Comparison of ENCODE assay signal across 1 cellular context in the genomic region with DNA sequence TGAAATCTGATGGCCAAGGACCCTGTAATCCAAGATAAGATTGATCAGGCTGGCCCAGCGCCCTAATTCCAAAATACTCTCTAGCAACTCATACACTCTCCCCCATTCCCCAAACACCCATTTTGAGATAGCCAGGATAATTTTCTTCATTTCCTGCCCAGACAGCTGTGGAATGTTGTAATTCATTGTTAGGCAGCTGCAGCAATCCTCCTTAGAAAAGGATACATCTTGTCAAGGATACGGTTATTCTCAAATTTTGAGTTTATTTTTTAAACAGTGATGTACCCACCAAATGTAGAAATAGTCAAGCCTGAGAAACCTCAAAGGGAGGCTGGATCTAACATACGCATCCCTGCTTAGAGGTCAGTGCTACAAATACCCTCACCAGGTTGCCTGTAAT.
TF ChIP-seq lines count a peak whose summit lies in the region.

No MANE protein-coding gene starts in this region.

TF ChIP-seq in GM23338, 12 proteins besides CTCF, POLR2A, EP300 and RAD21 (continued from another document):
- TF ChIP-seq, protein P1, sequence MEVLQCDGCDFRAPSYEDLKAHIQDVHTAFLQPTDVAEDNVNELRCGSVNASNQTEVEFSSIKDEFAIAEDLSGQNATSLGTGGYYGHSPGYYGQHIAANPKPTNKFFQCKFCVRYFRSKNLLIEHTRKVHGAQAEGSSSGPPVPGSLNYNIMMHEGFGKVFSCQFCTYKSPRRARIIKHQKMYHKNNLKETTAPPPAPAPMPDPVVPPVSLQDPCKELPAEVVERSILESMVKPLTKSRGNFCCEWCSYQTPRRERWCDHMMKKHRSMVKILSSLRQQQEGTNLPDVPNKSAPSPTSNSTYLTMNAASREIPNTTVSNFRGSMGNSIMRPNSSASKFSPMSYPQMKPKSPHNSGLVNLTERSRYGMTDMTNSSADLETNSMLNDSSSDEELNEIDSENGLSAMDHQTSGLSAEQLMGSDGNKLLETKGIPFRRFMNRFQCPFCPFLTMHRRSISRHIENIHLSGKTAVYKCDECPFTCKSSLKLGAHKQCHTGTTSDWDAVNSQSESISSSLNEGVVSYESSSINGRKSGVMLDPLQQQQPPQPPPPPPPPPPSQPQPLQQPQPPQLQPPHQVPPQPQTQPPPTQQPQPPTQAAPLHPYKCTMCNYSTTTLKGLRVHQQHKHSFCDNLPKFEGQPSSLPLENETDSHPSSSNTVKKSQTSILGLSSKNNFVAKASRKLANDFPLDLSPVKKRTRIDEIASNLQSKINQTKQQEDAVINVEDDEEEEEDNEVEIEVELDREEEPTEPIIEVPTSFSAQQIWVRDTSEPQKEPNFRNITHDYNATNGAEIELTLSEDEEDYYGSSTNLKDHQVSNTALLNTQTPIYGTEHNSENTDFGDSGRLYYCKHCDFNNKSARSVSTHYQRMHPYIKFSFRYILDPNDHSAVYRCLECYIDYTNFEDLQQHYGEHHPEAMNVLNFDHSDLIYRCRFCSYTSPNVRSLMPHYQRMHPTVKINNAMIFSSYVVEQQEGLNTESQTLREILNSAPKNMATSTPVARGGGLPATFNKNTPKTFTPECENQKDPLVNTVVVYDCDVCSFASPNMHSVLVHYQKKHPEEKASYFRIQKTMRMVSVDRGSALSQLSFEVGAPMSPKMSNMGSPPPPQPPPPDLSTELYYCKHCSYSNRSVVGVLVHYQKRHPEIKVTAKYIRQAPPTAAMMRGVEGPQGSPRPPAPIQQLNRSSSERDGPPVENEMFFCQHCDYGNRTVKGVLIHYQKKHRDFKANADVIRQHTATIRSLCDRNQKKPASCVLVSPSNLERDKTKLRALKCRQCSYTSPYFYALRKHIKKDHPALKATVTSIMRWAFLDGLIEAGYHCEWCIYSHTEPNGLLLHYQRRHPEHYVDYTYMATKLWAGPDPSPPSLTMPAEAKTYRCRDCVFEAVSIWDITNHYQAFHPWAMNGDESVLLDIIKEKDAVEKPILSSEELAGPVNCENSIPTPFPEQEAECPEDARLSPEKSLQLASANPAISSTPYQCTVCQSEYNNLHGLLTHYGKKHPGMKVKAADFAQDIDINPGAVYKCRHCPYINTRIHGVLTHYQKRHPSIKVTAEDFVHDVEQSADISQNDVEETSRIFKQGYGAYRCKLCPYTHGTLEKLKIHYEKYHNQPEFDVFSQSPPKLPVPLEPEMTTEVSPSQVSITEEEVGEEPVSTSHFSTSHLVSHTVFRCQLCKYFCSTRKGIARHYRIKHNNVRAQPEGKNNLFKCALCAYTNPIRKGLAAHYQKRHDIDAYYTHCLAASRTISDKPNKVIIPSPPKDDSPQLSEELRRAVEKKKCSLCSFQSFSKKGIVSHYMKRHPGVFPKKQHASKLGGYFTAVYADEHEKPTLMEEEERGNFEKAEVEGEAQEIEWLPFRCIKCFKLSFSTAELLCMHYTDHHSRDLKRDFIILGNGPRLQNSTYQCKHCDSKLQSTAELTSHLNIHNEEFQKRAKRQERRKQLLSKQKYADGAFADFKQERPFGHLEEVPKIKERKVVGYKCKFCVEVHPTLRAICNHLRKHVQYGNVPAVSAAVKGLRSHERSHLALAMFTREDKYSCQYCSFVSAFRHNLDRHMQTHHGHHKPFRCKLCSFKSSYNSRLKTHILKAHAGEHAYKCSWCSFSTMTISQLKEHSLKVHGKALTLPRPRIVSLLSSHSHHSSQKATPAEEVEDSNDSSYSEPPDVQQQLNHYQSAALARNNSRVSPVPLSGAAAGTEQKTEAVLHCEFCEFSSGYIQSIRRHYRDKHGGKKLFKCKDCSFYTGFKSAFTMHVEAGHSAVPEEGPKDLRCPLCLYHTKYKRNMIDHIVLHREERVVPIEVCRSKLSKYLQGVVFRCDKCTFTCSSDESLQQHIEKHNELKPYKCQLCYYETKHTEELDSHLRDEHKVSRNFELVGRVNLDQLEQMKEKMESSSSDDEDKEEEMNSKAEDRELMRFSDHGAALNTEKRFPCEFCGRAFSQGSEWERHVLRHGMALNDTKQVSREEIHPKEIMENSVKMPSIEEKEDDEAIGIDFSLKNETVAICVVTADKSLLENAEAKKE (CRISPR knock-in tag; IDR thresholded peaks at IDR 0.05): no peak
- TF ChIP-seq ZNF331 (CRISPR knock-in tag; IDR thresholded peaks at IDR 0.05; ENCODE audit: low read depth) (no peak), POLR2AphosphoS5 (IDR thresholded peaks at IDR 0.05; ENCODE audit: low read depth) (no peak)
- TF ChIP-seq, protein P2, sequence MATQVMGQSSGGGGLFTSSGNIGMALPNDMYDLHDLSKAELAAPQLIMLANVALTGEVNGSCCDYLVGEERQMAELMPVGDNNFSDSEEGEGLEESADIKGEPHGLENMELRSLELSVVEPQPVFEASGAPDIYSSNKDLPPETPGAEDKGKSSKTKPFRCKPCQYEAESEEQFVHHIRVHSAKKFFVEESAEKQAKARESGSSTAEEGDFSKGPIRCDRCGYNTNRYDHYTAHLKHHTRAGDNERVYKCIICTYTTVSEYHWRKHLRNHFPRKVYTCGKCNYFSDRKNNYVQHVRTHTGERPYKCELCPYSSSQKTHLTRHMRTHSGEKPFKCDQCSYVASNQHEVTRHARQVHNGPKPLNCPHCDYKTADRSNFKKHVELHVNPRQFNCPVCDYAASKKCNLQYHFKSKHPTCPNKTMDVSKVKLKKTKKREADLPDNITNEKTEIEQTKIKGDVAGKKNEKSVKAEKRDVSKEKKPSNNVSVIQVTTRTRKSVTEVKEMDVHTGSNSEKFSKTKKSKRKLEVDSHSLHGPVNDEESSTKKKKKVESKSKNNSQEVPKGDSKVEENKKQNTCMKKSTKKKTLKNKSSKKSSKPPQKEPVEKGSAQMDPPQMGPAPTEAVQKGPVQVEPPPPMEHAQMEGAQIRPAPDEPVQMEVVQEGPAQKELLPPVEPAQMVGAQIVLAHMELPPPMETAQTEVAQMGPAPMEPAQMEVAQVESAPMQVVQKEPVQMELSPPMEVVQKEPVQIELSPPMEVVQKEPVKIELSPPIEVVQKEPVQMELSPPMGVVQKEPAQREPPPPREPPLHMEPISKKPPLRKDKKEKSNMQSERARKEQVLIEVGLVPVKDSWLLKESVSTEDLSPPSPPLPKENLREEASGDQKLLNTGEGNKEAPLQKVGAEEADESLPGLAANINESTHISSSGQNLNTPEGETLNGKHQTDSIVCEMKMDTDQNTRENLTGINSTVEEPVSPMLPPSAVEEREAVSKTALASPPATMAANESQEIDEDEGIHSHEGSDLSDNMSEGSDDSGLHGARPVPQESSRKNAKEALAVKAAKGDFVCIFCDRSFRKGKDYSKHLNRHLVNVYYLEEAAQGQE (IDR thresholded peaks at IDR 0.05; ENCODE audit: unreplicated experiment): no peak
- TF ChIP-seq, protein P3, sequence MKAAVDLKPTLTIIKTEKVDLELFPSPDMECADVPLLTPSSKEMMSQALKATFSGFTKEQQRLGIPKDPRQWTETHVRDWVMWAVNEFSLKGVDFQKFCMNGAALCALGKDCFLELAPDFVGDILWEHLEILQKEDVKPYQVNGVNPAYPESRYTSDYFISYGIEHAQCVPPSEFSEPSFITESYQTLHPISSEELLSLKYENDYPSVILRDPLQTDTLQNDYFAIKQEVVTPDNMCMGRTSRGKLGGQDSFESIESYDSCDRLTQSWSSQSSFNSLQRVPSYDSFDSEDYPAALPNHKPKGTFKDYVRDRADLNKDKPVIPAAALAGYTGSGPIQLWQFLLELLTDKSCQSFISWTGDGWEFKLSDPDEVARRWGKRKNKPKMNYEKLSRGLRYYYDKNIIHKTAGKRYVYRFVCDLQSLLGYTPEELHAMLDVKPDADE (IDR thresholded peaks at IDR 0.05): no peak
TF ChIP-seq in GM23338: peak in this region for 0.
